In genomic region chr12:9756174-9756573, GRCh38 we compare ENCODE assay signal across 2 cellular contexts.
TF ChIP-seq lines count a peak whose summit lies in the region.

No MANE protein-coding gene starts in this region.

TF ChIP-seq in HepG2, 621 proteins besides CTCF, POLR2A, EP300 and RAD21:
- TF ChIP-seq CREB1 (IDR thresholded peaks at IDR 0.05): peak; percentile 27; the same call in 1 of the 2 replicates
- TF ChIP-seq CREB1 (CRISPR knock-in tag; IDR thresholded peaks at IDR 0.05): no peak
- no peak for TF ChIP-seq TCF12 (IDR thresholded peaks at IDR 0.05)
- TF ChIP-seq TCF12 (CRISPR knock-in tag; IDR thresholded peaks at IDR 0.05): no peak
- no peak for TF ChIP-seq ZSCAN29 (CRISPR knock-in tag; conservative IDR thresholded peaks at IDR 0.05)

TF ChIP-seq in K562, 482 proteins besides CTCF, POLR2A, EP300 and RAD21:
- no peak for TF ChIP-seq NR2F6 (CRISPR knock-in tag; IDR thresholded peaks at IDR 0.05)
- peak; percentile 33; the same call in 1 of the 2 replicates for TF ChIP-seq RBFOX2 (IDR thresholded peaks at IDR 0.05; ENCODE audit: low read depth, low read length)
- TF ChIP-seq ZNF165 (CRISPR knock-in tag; IDR thresholded peaks at IDR 0.05; ENCODE audit: borderline replicate concordance): no peak
- TF ChIP-seq HSF4 (CRISPR knock-in tag; IDR thresholded peaks at IDR 0.05; ENCODE audit: borderline replicate concordance): no peak
- TF ChIP-seq BCLAF1 (IDR thresholded peaks at IDR 0.05; ENCODE audit: borderline replicate concordance in 1 of 2, control insufficient read depth in 1 of 2, low read depth in 2 of 2, low read length in 1 of 2): 0 out of 4 replicates have a peak, but pooled peaks of 1 of the 2 experiments have one; percentile 18
- TF ChIP-seq POLR2AphosphoS5 (IDR thresholded peaks at IDR 0.05; ENCODE audit: control insufficient read depth, insufficient read depth, low read depth, low read length): peak; percentile 17; the same call in 1 of the 2 replicates
- TF ChIP-seq GATAD2A (IDR thresholded peaks at IDR 0.05): no peak
